ENCODE assay signal across 2 cellular contexts in genomic region chr6:167154291-167154690, GRCh38.
TF ChIP-seq lines count a peak whose summit lies in the region.

No MANE protein-coding gene starts in this region.

TF ChIP-seq in GM12878, 131 proteins besides CTCF, POLR2A, EP300 and RAD21:
- TF ChIP-seq ZBTB33 (IDR thresholded peaks at IDR 0.05) (no peak), ZNF24 (IDR thresholded peaks at IDR 0.05) (peak; percentile 34; the same call in 1 of the 2 replicates), GATAD2B (conservative IDR thresholded peaks at IDR 0.05; ENCODE audit: low read depth) (no peak), NRF1 (conservative IDR thresholded peaks at IDR 0.05; ENCODE audit: low read depth, low read length) (no peak), GABPA (IDR thresholded peaks at IDR 0.05; ENCODE audit: low read depth) (no peak), PAX5 (IDR thresholded peaks at IDR 0.05; ENCODE audit: borderline replicate concordance, low read depth, low read length) (no peak)

TF ChIP-seq in WTC11, 78 proteins besides CTCF, POLR2A, EP300 and RAD21:
- TF ChIP-seq SMAD4 (CRISPR knock-in tag; IDR thresholded peaks at IDR 0.05) (no peak), TCF7 (CRISPR knock-in tag; IDR thresholded peaks at IDR 0.05; ENCODE audit: low read depth) (no peak), MXD4 (CRISPR knock-in tag; IDR thresholded peaks at IDR 0.05; ENCODE audit: borderline replicate concordance) (no peak), ZNF671 (CRISPR knock-in tag; IDR thresholded peaks at IDR 0.05) (no peak), TEAD1 (CRISPR knock-in tag; IDR thresholded peaks at IDR 0.05) (no peak), TP53 (CRISPR knock-in tag; IDR thresholded peaks at IDR 0.05) (no peak), ZNF425 (CRISPR knock-in tag; conservative IDR thresholded peaks at IDR 0.05) (no peak), ZNF416 (CRISPR knock-in tag; IDR thresholded peaks at IDR 0.05) (no peak), AR (CRISPR knock-in tag; IDR thresholded peaks at IDR 0.05) (no peak), FOXK1 (CRISPR knock-in tag; IDR thresholded peaks at IDR 0.05) (no peak), ESRRA (CRISPR knock-in tag; IDR thresholded peaks at IDR 0.05; ENCODE audit: borderline replicate concordance) (no peak), MLX (CRISPR knock-in tag; IDR thresholded peaks at IDR 0.05) (no peak), ZBTB21 (CRISPR knock-in tag; IDR thresholded peaks at IDR 0.05; ENCODE audit: borderline replicate concordance) (no peak)
- TF ChIP-seq, protein P1, sequence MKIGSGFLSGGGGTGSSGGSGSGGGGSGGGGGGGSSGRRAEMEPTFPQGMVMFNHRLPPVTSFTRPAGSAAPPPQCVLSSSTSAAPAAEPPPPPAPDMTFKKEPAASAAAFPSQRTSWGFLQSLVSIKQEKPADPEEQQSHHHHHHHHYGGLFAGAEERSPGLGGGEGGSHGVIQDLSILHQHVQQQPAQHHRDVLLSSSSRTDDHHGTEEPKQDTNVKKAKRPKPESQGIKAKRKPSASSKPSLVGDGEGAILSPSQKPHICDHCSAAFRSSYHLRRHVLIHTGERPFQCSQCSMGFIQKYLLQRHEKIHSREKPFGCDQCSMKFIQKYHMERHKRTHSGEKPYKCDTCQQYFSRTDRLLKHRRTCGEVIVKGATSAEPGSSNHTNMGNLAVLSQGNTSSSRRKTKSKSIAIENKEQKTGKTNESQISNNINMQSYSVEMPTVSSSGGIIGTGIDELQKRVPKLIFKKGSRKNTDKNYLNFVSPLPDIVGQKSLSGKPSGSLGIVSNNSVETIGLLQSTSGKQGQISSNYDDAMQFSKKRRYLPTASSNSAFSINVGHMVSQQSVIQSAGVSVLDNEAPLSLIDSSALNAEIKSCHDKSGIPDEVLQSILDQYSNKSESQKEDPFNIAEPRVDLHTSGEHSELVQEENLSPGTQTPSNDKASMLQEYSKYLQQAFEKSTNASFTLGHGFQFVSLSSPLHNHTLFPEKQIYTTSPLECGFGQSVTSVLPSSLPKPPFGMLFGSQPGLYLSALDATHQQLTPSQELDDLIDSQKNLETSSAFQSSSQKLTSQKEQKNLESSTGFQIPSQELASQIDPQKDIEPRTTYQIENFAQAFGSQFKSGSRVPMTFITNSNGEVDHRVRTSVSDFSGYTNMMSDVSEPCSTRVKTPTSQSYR (CRISPR knock-in tag; IDR thresholded peaks at IDR 0.05): no peak
- TF ChIP-seq, protein P2, sequence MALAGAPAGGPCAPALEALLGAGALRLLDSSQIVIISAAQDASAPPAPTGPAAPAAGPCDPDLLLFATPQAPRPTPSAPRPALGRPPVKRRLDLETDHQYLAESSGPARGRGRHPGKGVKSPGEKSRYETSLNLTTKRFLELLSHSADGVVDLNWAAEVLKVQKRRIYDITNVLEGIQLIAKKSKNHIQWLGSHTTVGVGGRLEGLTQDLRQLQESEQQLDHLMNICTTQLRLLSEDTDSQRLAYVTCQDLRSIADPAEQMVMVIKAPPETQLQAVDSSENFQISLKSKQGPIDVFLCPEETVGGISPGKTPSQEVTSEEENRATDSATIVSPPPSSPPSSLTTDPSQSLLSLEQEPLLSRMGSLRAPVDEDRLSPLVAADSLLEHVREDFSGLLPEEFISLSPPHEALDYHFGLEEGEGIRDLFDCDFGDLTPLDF (CRISPR knock-in tag; IDR thresholded peaks at IDR 0.05): no peak
- TF ChIP-seq, protein P3, sequence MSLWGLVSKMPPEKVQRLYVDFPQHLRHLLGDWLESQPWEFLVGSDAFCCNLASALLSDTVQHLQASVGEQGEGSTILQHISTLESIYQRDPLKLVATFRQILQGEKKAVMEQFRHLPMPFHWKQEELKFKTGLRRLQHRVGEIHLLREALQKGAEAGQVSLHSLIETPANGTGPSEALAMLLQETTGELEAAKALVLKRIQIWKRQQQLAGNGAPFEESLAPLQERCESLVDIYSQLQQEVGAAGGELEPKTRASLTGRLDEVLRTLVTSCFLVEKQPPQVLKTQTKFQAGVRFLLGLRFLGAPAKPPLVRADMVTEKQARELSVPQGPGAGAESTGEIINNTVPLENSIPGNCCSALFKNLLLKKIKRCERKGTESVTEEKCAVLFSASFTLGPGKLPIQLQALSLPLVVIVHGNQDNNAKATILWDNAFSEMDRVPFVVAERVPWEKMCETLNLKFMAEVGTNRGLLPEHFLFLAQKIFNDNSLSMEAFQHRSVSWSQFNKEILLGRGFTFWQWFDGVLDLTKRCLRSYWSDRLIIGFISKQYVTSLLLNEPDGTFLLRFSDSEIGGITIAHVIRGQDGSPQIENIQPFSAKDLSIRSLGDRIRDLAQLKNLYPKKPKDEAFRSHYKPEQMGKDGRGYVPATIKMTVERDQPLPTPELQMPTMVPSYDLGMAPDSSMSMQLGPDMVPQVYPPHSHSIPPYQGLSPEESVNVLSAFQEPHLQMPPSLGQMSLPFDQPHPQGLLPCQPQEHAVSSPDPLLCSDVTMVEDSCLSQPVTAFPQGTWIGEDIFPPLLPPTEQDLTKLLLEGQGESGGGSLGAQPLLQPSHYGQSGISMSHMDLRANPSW (CRISPR knock-in tag; conservative IDR thresholded peaks at IDR 0.05; ENCODE audit: low read depth): no peak
- TF ChIP-seq, protein P4, sequence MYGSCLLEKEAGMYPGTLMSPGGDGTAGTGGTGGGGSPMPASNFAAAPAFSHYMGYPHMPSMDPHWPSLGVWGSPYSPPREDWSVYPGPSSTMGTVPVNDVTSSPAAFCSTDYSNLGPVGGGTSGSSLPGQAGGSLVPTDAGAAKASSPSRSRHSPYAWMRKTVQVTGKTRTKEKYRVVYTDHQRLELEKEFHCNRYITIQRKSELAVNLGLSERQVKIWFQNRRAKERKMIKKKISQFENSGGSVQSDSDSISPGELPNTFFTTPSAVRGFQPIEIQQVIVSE (CRISPR knock-in tag; IDR thresholded peaks at IDR 0.05; ENCODE audit: borderline replicate concordance): no peak
